Comparison of ENCODE assay signal across 26 cellular contexts in genomic region chr13:59997976-59998375, GRCh38.
"Had no signal": no experiment of that assay in that cellular context is flagged by ENCODE, and none has a peak within 500 bp of the region (broad histone marks: within the 10 kb centered on the region; RNA-seq: fewer than 3 reads in every experiment).

No MANE protein-coding gene starts in this region.

- H3K36me3 Mint-ChIP-seq: naive B cell; naive thymus-derived CD8-positive, alpha-beta T cell had no signal

- H3K9me3 ChIP-seq: esophagus muscularis mucosa, gastroesophageal sphincter, heart left ventricle, left lung, lower lobe of right lung, mucosa of descending colon had no signal

- DNase-seq: dermis blood vessel endothelial cell; dorsolateral prefrontal cortex; effector CD4-positive, alpha-beta T cell; effector memory CD4-positive, alpha-beta T cell; foreskin keratinocyte; heart left ventricle; hypothalamus; immature natural killer cell; islet precursor cell; kidney; kidney glomerular epithelial cell; left cardiac atrium; left lung; left ventricle myocardium superior; lower lobe of right lung; mesenchymal stem cell; mucosa of descending colon; naive B cell; naive thymus-derived CD8-positive, alpha-beta T cell had no signal

- H3K36me3 ChIP-seq: esophagus muscularis mucosa, gastroesophageal sphincter, heart left ventricle, left lung, lower lobe of right lung had no signal

- H3K4me2 ChIP-seq: hepatocyte had no signal

- ATAC-seq: foreskin keratinocyte; gastroesophageal sphincter; heart left ventricle; left cardiac atrium; left lung; left ventricle myocardium superior; lower lobe of right lung; mucosa of descending colon; naive thymus-derived CD8-positive, alpha-beta T cell had no signal

- H3K4me3 Mint-ChIP-seq: immature natural killer cell; mesothelial cell of epicardium; naive B cell; naive thymus-derived CD8-positive, alpha-beta T cell had no signal

- H3K27ac Mint-ChIP-seq: immature natural killer cell; mesothelial cell of epicardium; naive B cell; naive thymus-derived CD8-positive, alpha-beta T cell had no signal

- H3K4me1 ChIP-seq: esophagus muscularis mucosa, foreskin keratinocyte, gastroesophageal sphincter, heart left ventricle, left lung, lower lobe of right lung had no signal

- H3K27me3 ChIP-seq: esophagus muscularis mucosa, foreskin keratinocyte, gastroesophageal sphincter, heart left ventricle, hepatocyte, left lung had no signal

- FAIRE-seq: endothelial cell of umbilical vein, frontal cortex, kidney had no signal

- H3K27me3 Mint-ChIP-seq: naive B cell; naive thymus-derived CD8-positive, alpha-beta T cell had no signal

- H3K9me3 Mint-ChIP-seq: naive B cell had no signal

- H3K4me3 ChIP-seq: coronary artery, dorsolateral prefrontal cortex, esophagus muscularis mucosa, gastroesophageal sphincter, heart left ventricle, hepatocyte, left lung, lower lobe of right lung, mucosa of descending colon had no signal

- H3K4me1 Mint-ChIP-seq: mesothelial cell of epicardium; naive B cell; naive thymus-derived CD8-positive, alpha-beta T cell had no signal

- H3K79me2 ChIP-seq: hepatocyte had no signal

- H2AFZ ChIP-seq: hepatocyte had no signal

- H3K27ac ChIP-seq: coronary artery, dorsolateral prefrontal cortex, esophagus muscularis mucosa, foreskin keratinocyte, gastroesophageal sphincter, heart left ventricle, hepatocyte, left lung, lower lobe of right lung had no signal
